ENCODE assay signal across 8 cellular contexts in genomic region chr12:84910549-84911241, GRCh38. TPM values are rescaled to one million over a fixed set of nuclear protein-coding genes. Genes with fewer than 3 reads are reported as not detected.
DNase-seq lines count a peak whose midpoint lies in the region; ATAC-seq and TF ChIP-seq lines count a peak whose summit lies in the region.

No MANE protein-coding gene starts in this region.

- H3K4me3 ChIP-seq in left ventricle myocardium inferior (peak overlapping the region; percentile 59), iPS-20b (ENCODE audit: low read length) (peak overlapping the region; percentile 78), transverse colon (peak overlapping the region in 3 of 4 donors; percentile 20 to 48 (median 33))

- H3K27ac ChIP-seq in left ventricle myocardium inferior (replicated peaks), result no peak overlapping the region
- no peak overlapping the region for H3K27ac ChIP-seq in iPS-20b (ENCODE audit: low read length)
- H3K27ac ChIP-seq in transverse colon, result no peak overlapping the region

- H3K4me3 Mint-ChIP-seq in activated naive CD8-positive, alpha-beta T cell treated with anti-CD3 and anti-CD28 coated beads for 36 hours, result peak overlapping the region; percentile 53

- H3K9me3 Mint-ChIP-seq in activated naive CD8-positive, alpha-beta T cell treated with anti-CD3 and anti-CD28 coated beads for 36 hours, result no peaks in the 10 kb centered on the region

- H3K9ac ChIP-seq in iPS-20b (ENCODE audit: low read depth, low read length), result peak overlapping the region; percentile 77; the same call in 1 of the 2 replicates

- H3K27ac Mint-ChIP-seq in activated naive CD8-positive, alpha-beta T cell treated with anti-CD3 and anti-CD28 coated beads for 36 hours, result no peak overlapping the region

- peaks cover 48% of the 10 kb centered on the region for H3K27me3 Mint-ChIP-seq in activated naive CD8-positive, alpha-beta T cell treated with anti-CD3 and anti-CD28 coated beads for 36 hours

- WGBS in transverse colon (ENCODE audit: low coverage in 1 of 2), 2 donors, result 17 to 19% methylated on average over 5 to 21 of the region's 21 CpGs

- no peaks in the 10 kb centered on the region for H3K36me3 Mint-ChIP-seq in activated naive CD8-positive, alpha-beta T cell treated with anti-CD3 and anti-CD28 coated beads for 36 hours

- TF ChIP-seq POLR2A in transverse colon (IDR thresholded peaks at IDR 0.05), result no peak

- TF ChIP-seq EP300 in transverse colon (IDR thresholded peaks at IDR 0.05; ENCODE audit: low read depth), result no peak

- DNase-seq in left ventricle myocardium inferior (no peak), left ventricle myocardium superior (no peak), transverse colon (no peak), NOMO-1 treated with DMSO at 0.1 percent for 48 hours (lab: John Stamatoyannopoulos, UW; ENCODE audit: unreplicated experiment) (no peak)
- DNase-seq in activated naive CD8-positive, alpha-beta T cell treated with anti-CD3 and anti-CD28 coated beads for 36 hours, result no peak
- no peak for DNase-seq in activated CD4-positive, CD25-positive, alpha-beta regulatory T cell treated with anti-CD3 and anti-CD28 coated beads, Interleukin-2, amount 50 U/mL, for 72 hours

- peaks cover 9% of the 10 kb centered on the region for H3K4me1 Mint-ChIP-seq in activated naive CD8-positive, alpha-beta T cell treated with anti-CD3 and anti-CD28 coated beads for 36 hours

- intact Hi-C loops in left ventricle myocardium inferior (cut with micrococcal nuclease), result no loop called here
- intact Hi-C loops in left ventricle myocardium superior (cut with micrococcal nuclease), result no loop called here
- intact Hi-C loops in transverse colon (cut with DNase I; ENCODE audit: low total_unique reads), result no loop called here

- no peaks in the 10 kb centered on the region for H3K36me3 ChIP-seq in left ventricle myocardium inferior
- H3K36me3 ChIP-seq in iPS-20b (ENCODE audit: insufficient read depth, low read depth, low read length), result no peaks in the 10 kb centered on the region
- no peaks in the 10 kb centered on the region for H3K36me3 ChIP-seq in transverse colon

- in situ Hi-C loops in transverse colon (cut with MboI; ENCODE audit: low pct_ligation_motif_present in 1 of 4, low pct_unique_long_range_greater_than_20kb in 1 of 4, low sequenced_read_pairs in 3 of 4), result no loop called here

- TF ChIP-seq CTCF in left ventricle myocardium inferior (IDR thresholded peaks at IDR 0.05; ENCODE audit: borderline replicate concordance) (no peak), transverse colon (IDR thresholded peaks at IDR 0.05) (no peak)

- peaks cover 85% of the 10 kb centered on the region for H3K27me3 ChIP-seq in left ventricle myocardium inferior (ENCODE audit: low read depth)
- H3K27me3 ChIP-seq in iPS-20b (ENCODE audit: insufficient read depth, low read length), result peaks cover 26% of the 10 kb centered on the region
- H3K27me3 ChIP-seq in transverse colon, result peaks cover 60% of the 10 kb centered on the region

- ATAC-seq in left ventricle myocardium superior (no peak), GM21576 (IDR thresholded peaks at IDR 0.05; ENCODE audit: unreplicated experiment) (no peak)

- H3K9me3 ChIP-seq in left ventricle myocardium inferior (replicated peaks), result peaks cover 4% of the 10 kb centered on the region
- H3K9me3 ChIP-seq in iPS-20b (ENCODE audit: insufficient read depth, low read depth, low read length), result no peaks in the 10 kb centered on the region
- no peaks in the 10 kb centered on the region for H3K9me3 ChIP-seq in transverse colon

- H3K4me1 ChIP-seq in left ventricle myocardium inferior (peaks cover 28% of the 10 kb centered on the region), iPS-20b (ENCODE audit: insufficient read depth, low read length) (peaks cover 6% of the 10 kb centered on the region; the same call in 1 of the 2 replicates), transverse colon (peaks cover 0 to 25% (median 16%) of the 10 kb centered on the region in 4 donors)

RNA-seq across cellular contexts. Expression of gene SLC6A15, which starts 1.9 kb away (rescaled TPM):
- total RNA-seq in left ventricle myocardium inferior (not detected), left ventricle myocardium superior (0.32 TPM), transverse colon (under 1 TPM in 3 of 4 donors, not detected in 1; 0.27 to 0.79 (median 0.37) TPM)
- under 1 TPM; 0.14 to 0.29 TPM for total RNA-seq in activated naive CD8-positive, alpha-beta T cell treated with anti-CD3 and anti-CD28 coated beads for 36 hours
